8 cellular contexts compared by ENCODE assay signal in the genomic region with DNA sequence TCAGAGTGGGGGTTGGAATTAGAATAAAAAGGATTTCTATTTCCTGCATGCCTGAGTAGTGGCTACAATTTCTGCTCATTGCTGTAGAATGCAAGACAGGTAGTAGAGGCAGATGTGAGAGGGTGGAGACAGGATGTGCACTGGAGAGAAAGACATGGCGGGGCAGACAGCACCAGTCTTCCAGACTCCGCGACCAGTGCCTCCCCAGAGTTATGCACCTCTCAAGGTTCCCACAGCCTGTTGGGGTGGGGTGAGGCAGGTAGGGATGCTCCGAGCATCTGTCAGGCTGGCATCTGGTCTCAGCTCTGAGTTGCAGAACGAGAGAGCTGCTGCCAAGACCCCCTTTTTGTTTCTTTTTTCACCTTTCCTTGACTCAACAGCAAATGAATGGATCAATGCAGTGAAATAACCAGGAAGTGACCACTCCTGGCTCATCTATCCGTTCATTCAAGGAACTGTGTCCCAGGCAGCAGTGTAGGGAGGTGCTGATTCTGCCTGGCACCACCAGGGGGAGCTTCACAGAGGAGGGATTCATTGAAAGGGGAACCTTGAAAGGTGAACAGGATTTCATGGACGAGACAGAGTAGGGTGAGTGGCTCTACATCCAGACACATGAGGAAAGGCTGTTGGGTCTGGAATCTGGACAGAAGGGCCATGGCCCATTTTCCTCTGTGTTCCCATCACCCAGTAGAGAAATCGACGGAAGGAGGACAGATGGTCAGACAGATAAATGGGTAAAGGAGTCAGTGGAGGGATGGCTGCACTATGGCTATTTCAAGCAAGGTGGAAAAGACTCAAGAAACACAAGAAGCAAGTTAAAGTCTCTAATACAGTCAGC. TPM values are rescaled to one million over a fixed set of nuclear protein-coding genes. Genes with fewer than 3 reads are reported as not detected.
DNase-seq lines count a peak whose midpoint lies in the region; ATAC-seq and TF ChIP-seq lines count a peak whose summit lies in the region.

No MANE protein-coding gene starts in this region.

- H3K27ac ChIP-seq in SJCRH30, result no peak overlapping the region

- ATAC-seq in GM18867 (IDR thresholded peaks at IDR 0.05; ENCODE audit: unreplicated experiment) (peak; percentile 75), Right ventricle myocardium superior (ENCODE audit: poor library complexity) (peak; percentile 83), GM18520 (IDR thresholded peaks at IDR 0.05; ENCODE audit: unreplicated experiment) (no peak)

- H3K4me3 ChIP-seq in BJ (ENCODE audit: low read depth, low read length) (no peak overlapping the region), SJCRH30 (no peak overlapping the region)

- POLR2A ChIA-PET in BJ (lab: Charles Lee), result no interaction called here

- intact Hi-C loops in Right ventricle myocardium superior (cut with DNase I), result loop anchor here (5.0 kb wide), 1 partner anchor 629 kb away; no protein-coding TSS in a partner anchor

- no peaks in the 10 kb centered on the region for H3K4me1 ChIP-seq in SJCRH30

- peak; percentile 99 for TF ChIP-seq CTCF in BJ (IDR thresholded peaks at IDR 0.05; ENCODE audit: insufficient read depth, low read depth, low read length)

- DNase-seq in BJ (ENCODE audit: low read depth) (no peak), HT-29 (ENCODE audit: low spot score) (peak; percentile 82), SJCRH30 (peak; percentile 39 to 69), Right ventricle myocardium superior (no peak), putamen (ENCODE audit: low spot score) (peak; percentile 10)
- peak; percentile 42 for DNase-seq in activated naive CD4-positive, alpha-beta T cell treated with anti-CD3 and anti-CD28 coated beads, Interleukin-2, amount 50 U/mL, for 16 hours

- H3K9me3 ChIP-seq in SJCRH30 (replicated peaks), result no peaks in the 10 kb centered on the region

- CTCF ChIA-PET in BJ (lab: Yijun Ruan, JAX), result interaction anchor here (0.8 to 4.1 kb wide), 21 partner anchors 8 to 632 kb away, joined by 3 to 41 read pairs (median 4); partner anchors contain the start of gene SLC18A3

- no peaks in the 10 kb centered on the region for H3K36me3 ChIP-seq in BJ (ENCODE audit: control insufficient read depth, insufficient read depth, low read length)
- no peaks in the 10 kb centered on the region for H3K36me3 ChIP-seq in SJCRH30

- H3K27me3 ChIP-seq in BJ (ENCODE audit: control insufficient read depth, insufficient read depth, low read length), result no peaks in the 10 kb centered on the region
- H3K27me3 ChIP-seq in SJCRH30, result peaks cover 4% of the 10 kb centered on the region; the same call in 1 of the 2 replicates

RNA-seq across cellular contexts. Expression of gene SLC18A3, which starts 17.2 kb away (rescaled TPM):
- polyA plus RNA-seq in BJ (2011; rRNA removed), result not detected in 2 replicates
- not detected in 2 replicates for polyA minus RNA-seq in BJ (2011; rRNA and poly(A)+ RNA removed)
- not detected in 2 replicates for total RNA-seq in HT-29 (2014; rRNA removed; shearing (Covaris generic))
- total RNA-seq in SJCRH30 (2014; rRNA removed; shearing (Covaris generic)), result not detected in 2 replicates
- total RNA-seq in Right ventricle myocardium superior, result not detected

RNA-seq across cellular contexts. Expression of gene CHAT, which starts 20.9 kb away (rescaled TPM):
- not detected in 2 replicates for polyA plus RNA-seq in BJ (2011; rRNA removed)
- not detected in 2 replicates for polyA minus RNA-seq in BJ (2011; rRNA and poly(A)+ RNA removed)
- total RNA-seq in HT-29 (2014; rRNA removed; shearing (Covaris generic)), result not detected in 2 replicates
- not detected in 2 replicates for total RNA-seq in SJCRH30 (2014; rRNA removed; shearing (Covaris generic))
- not detected for total RNA-seq in Right ventricle myocardium superior

RNA-seq across cellular contexts. Expression of gene ERCC6, which starts 54.0 kb away (rescaled TPM):
- 22.1 and 26.1 TPM in 2 replicates for polyA plus RNA-seq in BJ (2011; rRNA removed)
- polyA minus RNA-seq in BJ (2011; rRNA and poly(A)+ RNA removed), result 51.6 and 56.0 TPM in 2 replicates
- total RNA-seq in HT-29 (2014; rRNA removed; shearing (Covaris generic)), result 4.2 and 5.3 TPM in 2 replicates
- total RNA-seq in SJCRH30 (2014; rRNA removed; shearing (Covaris generic)), result 5.7 and 7.1 TPM in 2 replicates
- 25.3 TPM for total RNA-seq in Right ventricle myocardium superior

Comparison
In these comparisons a context has a peak if more than half of its experiments do, and no peak if none do; other contexts are left out.
1. DNase-seq: peak in HT-29 (single experiment), SJCRH30 (2 of 2), activated naive CD4-positive, alpha-beta T cell treated with anti-CD3 and anti-CD28 coated beads, Interleukin-2, amount 50 U/mL, for 16 hours (single experiment) and putamen (single experiment); none in BJ (single experiment) and Right ventricle myocardium superior (single experiment).